Comparison of ENCODE assay signal across 8 cellular contexts in genomic region chr2:32278476-32278853, GRCh38. TPM values are rescaled to one million over a fixed set of nuclear protein-coding genes. Genes with fewer than 3 reads are reported as not detected.
A peak's percentile ranks its signal among the peaks of the same experiment; 100 is the strongest.
DNase-seq lines count a peak whose midpoint lies in the region; ATAC-seq and TF ChIP-seq lines count a peak whose summit lies in the region.

No MANE protein-coding gene starts in this region.

- BruUV-seq in A673 (replicated peaks; lab: Mats Ljungman, UMichigan): no TSS peak

- H3K9ac ChIP-seq in HUES6 (ENCODE audit: low read length) (peak overlapping the region; percentile 85), mucosa of stomach (ENCODE audit: low read length) (peak overlapping the region; percentile 86)

- peak overlapping the region; percentile 76 for H3K27ac ChIP-seq in A673 (ENCODE audit: low read depth, low read length, poor library complexity, severe bottlenecking)
- peak overlapping the region; percentile 36; the same call in 1 of the 2 replicates for H3K27ac ChIP-seq in HUES6 (ENCODE audit: low read depth, low read length)

- no peaks in the 10 kb centered on the region for H3K27me3 ChIP-seq in A673 (replicated peaks; ENCODE audit: insufficient read depth, low read depth, low read length, poor library complexity)
- no peaks in the 10 kb centered on the region; the same call in 1 of the 2 replicates for H3K27me3 ChIP-seq in HUES6 (ENCODE audit: control insufficient read depth, insufficient read depth, low read length)
- no peaks in the 10 kb centered on the region for H3K27me3 ChIP-seq in mucosa of stomach (ENCODE audit: control insufficient read depth, insufficient read depth, low read length)

- intact Hi-C loops in A673 (cut with micrococcal nuclease; ENCODE audit: unreplicated experiment): no loop called here

- no peak for ATAC-seq in HG03378 (IDR thresholded peaks at IDR 0.05; ENCODE audit: unreplicated experiment)

- H3K4me3 ChIP-seq in A673 (ENCODE audit: low read depth, low read length, poor library complexity, severe bottlenecking): peak overlapping the region; percentile 99
- H3K4me3 ChIP-seq in HUES6 (ENCODE audit: low read depth, low read length): peak overlapping the region; percentile 77
- peak overlapping the region; percentile 97 to 100 for H3K4me3 ChIP-seq in cardiac fibroblast (replicated peaks in 1 of 2; ENCODE audit: low read depth in 2 of 2, low read length in 2 of 2)
- H3K4me3 ChIP-seq in mucosa of stomach (ENCODE audit: low read length): peak overlapping the region; percentile 80

- CTCF ChIA-PET in A673 (lab: Charles Lee): no interaction called here

- TF ChIP-seq CTCF in A673 (conservative IDR thresholded peaks at IDR 0.05; ENCODE audit: low read depth, low read length): no peak
- TF ChIP-seq CTCF in cardiac fibroblast (IDR thresholded peaks at IDR 0.05; ENCODE audit: low read depth, low read length): no peak

- H3K4me1 ChIP-seq in A673 (ENCODE audit: insufficient read depth, low read length, poor library complexity, severe bottlenecking): no peaks in the 10 kb centered on the region
- H3K4me1 ChIP-seq in HUES6 (ENCODE audit: control insufficient read depth, insufficient read depth, low read length): peaks cover 5% of the 10 kb centered on the region
- H3K4me1 ChIP-seq in mucosa of stomach (ENCODE audit: control insufficient read depth, insufficient read depth, low read length): peaks cover 6% of the 10 kb centered on the region

- POLR2A ChIA-PET in A673 (lab: Charles Lee; ENCODE audit: low non-redundant PET): no interaction called here

- H3K9me3 ChIP-seq in A673 (ENCODE audit: low read depth, low read length, poor library complexity, severe bottlenecking) (no peaks in the 10 kb centered on the region), HUES6 (ENCODE audit: control insufficient read depth, insufficient read depth, low read depth, low read length) (no peaks in the 10 kb centered on the region), mucosa of stomach (ENCODE audit: control insufficient read depth, low read length) (no peaks in the 10 kb centered on the region)

- DNase-seq in A673 (ENCODE audit: low spot score) (no peak), cardiac fibroblast (ENCODE audit: low read depth in 2 of 2) (no peak), NOMO-1 treated with dmso at 0.1 percent for 144 hours (lab: John Stamatoyannopoulos, UW; ENCODE audit: unreplicated experiment) (no peak), AG08395 (ENCODE audit: low spot score) (no peak), NCI-H2196 (lab: John Stamatoyannopoulos, UW; ENCODE audit: unreplicated experiment) (no peak)

- H3K36me3 ChIP-seq in A673 (ENCODE audit: insufficient read depth, low read length, poor library complexity, severe bottlenecking) (no peaks in the 10 kb centered on the region), HUES6 (ENCODE audit: control insufficient read depth, insufficient read depth, low read length) (peaks cover 3% of the 10 kb centered on the region; the same call in 1 of the 2 replicates), mucosa of stomach (ENCODE audit: control insufficient read depth, insufficient read depth, low read length) (no peaks in the 10 kb centered on the region)

RNA-seq across cellular contexts. Expression of gene YIPF4, which starts 0.8 kb away (rescaled TPM):
- total RNA-seq in A673 (2021): 39.9 and 40.7 TPM in 2 replicates

RNA-seq across cellular contexts. Expression of gene NLRC4, which starts 13.8 kb away (rescaled TPM):
- total RNA-seq in A673 (2021): not detected in 2 replicates
